Comparison of ENCODE assay signal across 15 cellular contexts in the genomic region with DNA sequence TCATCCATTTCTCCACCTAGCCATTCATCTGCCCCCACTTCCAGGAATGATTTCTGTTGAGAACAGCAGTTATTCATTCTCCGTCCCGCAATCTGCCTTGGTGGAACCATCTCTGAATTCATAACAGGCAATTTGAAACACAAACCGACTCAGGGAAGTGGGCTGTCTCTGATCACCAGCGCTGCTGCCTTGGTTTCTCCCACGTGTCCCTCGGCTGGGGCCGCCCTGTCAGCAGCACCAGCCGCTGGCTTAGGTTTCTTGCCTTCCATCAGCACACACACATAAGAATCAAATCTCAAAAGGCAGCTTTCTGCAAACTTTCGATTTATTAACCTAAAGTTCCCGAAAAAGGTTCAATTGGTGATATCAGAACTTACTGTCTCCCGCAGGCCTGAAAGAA.
DNase-seq lines count a peak whose midpoint lies in the region; ATAC-seq and TF ChIP-seq lines count a peak whose summit lies in the region.
"Had no signal": no experiment of that assay in that cellular context is flagged by ENCODE, and none has a peak within 500 bp of the region (broad histone marks: within the 10 kb centered on the region; RNA-seq: fewer than 3 reads in every experiment).

No MANE protein-coding gene starts in this region.

- no peaks in the 10 kb centered on the region for H3K36me3 ChIP-seq in PC-3 (ENCODE audit: low read depth, low read length)
- H3K36me3 ChIP-seq: BLaER1 had no signal

- POLR2A ChIA-PET in PC-3 (lab: Charles Lee; ENCODE audit: unreplicated experiment): no interaction called here

- H3K9me3 ChIP-seq in PC-3 (ENCODE audit: low read length): no peaks in the 10 kb centered on the region
- H3K9me3 ChIP-seq: BLaER1 had no signal

- H3K4me2 ChIP-seq in PC-3 (ENCODE audit: low read length): no peak overlapping the region
- H3K4me2 ChIP-seq: BLaER1 had no signal

- H3K27ac ChIP-seq in PC-3 (ENCODE audit: low read length): no peak overlapping the region
- H3K27ac ChIP-seq: BLaER1 had no signal

- no peak overlapping the region for H3K4me3 Mint-ChIP-seq in nephron
- H3K4me3 Mint-ChIP-seq in activated naive CD8-positive, alpha-beta T cell treated with anti-CD3 and anti-CD28 coated beads for 36 hours: no peak overlapping the region
- H3K4me3 Mint-ChIP-seq: CD14-positive monocyte; CD8-positive, alpha-beta T cell had no signal

- H3K27ac Mint-ChIP-seq in nephron: peak overlapping the region; percentile 18 to 90 (median 71)
- H3K27ac Mint-ChIP-seq in activated naive CD8-positive, alpha-beta T cell treated with anti-CD3 and anti-CD28 coated beads for 36 hours: no peak overlapping the region
- H3K27ac Mint-ChIP-seq: CD14-positive monocyte; CD8-positive, alpha-beta T cell had no signal

- H3K4me3 ChIP-seq in PC-3 (ENCODE audit: low read length): no peak overlapping the region
- H3K4me3 ChIP-seq: BLaER1 had no signal

- no peak for ATAC-seq in PC-3
- ATAC-seq: CD8-positive, alpha-beta T cell had no signal

- no peak overlapping the region for H3K9ac ChIP-seq in PC-3 (ENCODE audit: low read length)
- H3K9ac ChIP-seq: BLaER1 had no signal

- H3F3A ChIP-seq in PC-3 (ENCODE audit: low read length, unreplicated experiment): no peaks in the 10 kb centered on the region

- no peak overlapping the region for H2AFZ ChIP-seq in PC-3 (ENCODE audit: low read length)

- no peaks in the 10 kb centered on the region for H3K27me3 ChIP-seq in PC-3 (ENCODE audit: low read length)
- H3K27me3 ChIP-seq: BLaER1 had no signal

- DNase-seq in amniotic epithelial cell (ENCODE audit: low read depth) (peak; percentile 21), kidney tubule cell (ENCODE audit: low spot score) (peak; percentile 42), PC-3 (no peak), HT-29 (ENCODE audit: low spot score) (no peak)
- no peak for DNase-seq in activated naive CD8-positive, alpha-beta T cell treated with anti-CD3 and anti-CD28 coated beads for 36 hours
- no peak for DNase-seq in activated CD8-positive, alpha-beta memory T cell treated with anti-CD3 and anti-CD28 coated beads, Interleukin-2, amount 50 U/mL, for 48 hours
- DNase-seq: 8988T; Calu3; CD8-positive, alpha-beta T cell; DMS79 treated with DMSO at 0.1 percent for 48 hours; GF-D8; H9 had no signal

- H3K4me1 Mint-ChIP-seq in nephron: peaks cover 38% of the 10 kb centered on the region
- H3K4me1 Mint-ChIP-seq in activated naive CD8-positive, alpha-beta T cell treated with anti-CD3 and anti-CD28 coated beads for 36 hours: no peaks in the 10 kb centered on the region

- H4K20me1 ChIP-seq in PC-3 (ENCODE audit: low read length): no peaks in the 10 kb centered on the region
- H4K20me1 ChIP-seq: BLaER1 had no signal

- H3K9me2 ChIP-seq in PC-3 (replicated peaks; ENCODE audit: low read length): no peaks in the 10 kb centered on the region

- no peaks in the 10 kb centered on the region for H3K9me3 Mint-ChIP-seq in nephron
- no peaks in the 10 kb centered on the region for H3K9me3 Mint-ChIP-seq in activated naive CD8-positive, alpha-beta T cell treated with anti-CD3 and anti-CD28 coated beads for 36 hours
- H3K9me3 Mint-ChIP-seq: CD14-positive monocyte; CD8-positive, alpha-beta T cell had no signal

- peaks cover 4% of the 10 kb centered on the region; the same call in 1 of the 2 replicates for H3K4me1 ChIP-seq in PC-3 (ENCODE audit: insufficient read depth, low read length)
- H3K4me1 ChIP-seq: BLaER1 had no signal

- no peaks in the 10 kb centered on the region for H3K27me3 Mint-ChIP-seq in nephron (ENCODE audit: low read depth)
- H3K27me3 Mint-ChIP-seq in activated naive CD8-positive, alpha-beta T cell treated with anti-CD3 and anti-CD28 coated beads for 36 hours: peaks cover 7% of the 10 kb centered on the region

- no TSS peak for BruUV-seq in PC-3 (replicated peaks; lab: Mats Ljungman, UMichigan)

- TF ChIP-seq CTCF in nephron (IDR thresholded peaks at IDR 0.05; ENCODE audit: unreplicated experiment in 3 of 3) (no peak), PC-3 (conservative IDR thresholded peaks at IDR 0.05; ENCODE audit: low read depth, low read length) (no peak)

- no peaks in the 10 kb centered on the region for H3K36me3 Mint-ChIP-seq in nephron (ENCODE audit: low read depth)
- H3K36me3 Mint-ChIP-seq in activated naive CD8-positive, alpha-beta T cell treated with anti-CD3 and anti-CD28 coated beads for 36 hours: no peaks in the 10 kb centered on the region
- H3K36me3 Mint-ChIP-seq: CD14-positive monocyte; CD8-positive, alpha-beta T cell had no signal

- H3K79me2 ChIP-seq in PC-3 (ENCODE audit: low read length): no peaks in the 10 kb centered on the region

- CTCF ChIA-PET in PC-3 (lab: Charles Lee): no interaction called here

- intact Hi-C loops in PC-3 (cut with micrococcal nuclease): no loop called here

Comparison
In these comparisons a context has a peak if more than half of its experiments do, and no peak if none do; other contexts are left out.
1. DNase-seq: peak in amniotic epithelial cell (single experiment) and kidney tubule cell (single experiment); none in PC-3 (single experiment), activated naive CD8-positive, alpha-beta T cell treated with anti-CD3 and anti-CD28 coated beads for 36 hours (single experiment), activated CD8-positive, alpha-beta memory T cell treated with anti-CD3 and anti-CD28 coated beads, Interleukin-2, amount 50 U/mL, for 48 hours (single experiment) and HT-29 (single experiment).